ENCODE assay signal across 8 cellular contexts in the genomic region with DNA sequence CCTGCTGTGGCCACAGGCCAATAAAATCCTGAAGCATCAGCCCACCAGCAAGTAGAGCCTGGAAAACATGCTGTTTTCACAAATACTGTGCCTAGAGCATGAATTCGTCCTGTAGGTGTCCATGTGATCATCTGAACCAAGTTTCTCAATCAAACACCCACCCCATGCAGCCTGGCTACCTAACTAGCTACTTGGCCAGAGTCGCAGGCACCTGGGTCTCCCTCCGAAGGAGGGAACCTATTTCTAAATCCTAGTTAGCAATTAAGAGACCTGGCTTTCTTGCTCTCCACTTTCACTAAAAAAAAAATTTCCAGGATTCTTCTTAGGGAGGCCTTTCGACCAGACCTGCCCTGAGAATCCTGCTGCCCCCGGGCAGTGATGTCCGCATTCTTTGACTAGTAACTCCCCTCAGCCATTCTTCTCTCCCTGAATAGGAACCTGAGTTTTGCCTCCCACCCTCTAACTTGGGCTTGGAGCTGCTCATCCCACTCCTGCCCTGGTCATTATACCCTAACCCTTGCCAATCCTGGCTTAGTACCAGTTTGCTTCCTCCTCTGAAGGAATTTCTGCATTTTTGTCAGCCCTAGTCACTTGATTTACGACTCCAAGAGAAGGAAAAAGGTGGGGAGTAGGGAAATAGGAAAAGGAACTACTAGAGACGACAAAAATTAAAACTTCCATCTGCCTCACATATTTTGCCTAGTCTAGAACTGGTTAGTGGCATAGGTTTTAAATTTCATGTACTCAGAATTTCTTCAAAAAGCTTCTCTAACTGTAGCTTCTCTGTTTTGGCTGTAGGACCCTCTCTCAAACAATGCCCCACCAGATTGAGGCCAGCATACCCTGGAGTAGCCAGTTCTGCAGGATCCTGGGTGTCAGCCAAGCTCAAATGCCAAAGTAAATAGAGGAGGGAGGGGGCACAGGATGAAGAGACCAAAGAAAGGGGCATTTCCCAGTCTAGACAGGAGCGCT. TPM values are rescaled to one million over a fixed set of nuclear protein-coding genes. Genes with fewer than 3 reads are reported as not detected.
A peak's percentile ranks its signal among the peaks of the same experiment; 100 is the strongest.
DNase-seq lines count a peak whose midpoint lies in the region; ATAC-seq and TF ChIP-seq lines count a peak whose summit lies in the region.

No MANE protein-coding gene starts in this region.

- H3K4me3 ChIP-seq in right lobe of liver (no peak overlapping the region), uterus (no peak overlapping the region)

- TF ChIP-seq CTCF in right lobe of liver (IDR thresholded peaks at IDR 0.05), result no peak
- no peak for TF ChIP-seq CTCF in uterus (IDR thresholded peaks at IDR 0.05)

- WGBS in right lobe of liver (ENCODE audit: insufficient coverage, low coverage, low lambda C conversion rate, missing lambda C conversion rate), result 57% methylated on average over 6 of the region's 9 CpGs

- peak overlapping the region; percentile 18 for H3K27ac Mint-ChIP-seq in activated naive CD8-positive, alpha-beta T cell

- H3K9me3 ChIP-seq in right lobe of liver, result no peaks in the 10 kb centered on the region
- no peaks in the 10 kb centered on the region for H3K9me3 ChIP-seq in uterus

- no peak for TF ChIP-seq POLR2A in right lobe of liver (IDR thresholded peaks at IDR 0.05)
- TF ChIP-seq POLR2A in uterus (IDR thresholded peaks at IDR 0.05), result no peak

- no peaks in the 10 kb centered on the region for H3K9me3 Mint-ChIP-seq in activated naive CD8-positive, alpha-beta T cell (ENCODE audit: low read depth)

- H3K4me1 Mint-ChIP-seq in activated naive CD8-positive, alpha-beta T cell (ENCODE audit: low read depth), result peaks cover 35% of the 10 kb centered on the region

- H3K27me3 ChIP-seq in right lobe of liver (no peaks in the 10 kb centered on the region), uterus (no peaks in the 10 kb centered on the region)

- H3K36me3 Mint-ChIP-seq in activated naive CD8-positive, alpha-beta T cell, result peaks cover 3% of the 10 kb centered on the region

- ATAC-seq in Right ventricle myocardium superior (ENCODE audit: poor library complexity) (peak; percentile 39), Right ventricle myocardium inferior (no peak), right lobe of liver (peak; percentile 72 to 91 (median 83)), HG03196 (IDR thresholded peaks at IDR 0.05; ENCODE audit: unreplicated experiment) (no peak), esophagus mucosa (no peak)

- intact Hi-C loops in Right ventricle myocardium superior (cut with DNase I), result no loop called here
- intact Hi-C loops in Right ventricle myocardium inferior (cut with DNase I), result no loop called here
- intact Hi-C loops in right lobe of liver (cut with DNase I), result no loop called here
- intact Hi-C loops in uterus (cut with DNase I; ENCODE audit: low total_unique reads), result no loop called here

- DNase-seq in Right ventricle myocardium superior (no peak), Right ventricle myocardium inferior (ENCODE audit: missing footprints) (no peak), right lobe of liver (peak in 1 of 3 donors; percentile 64), uterus (no peak), SKM-1 (lab: John Stamatoyannopoulos, UW; ENCODE audit: unreplicated experiment) (no peak)

- peaks cover 0 to 12% (median 3%) of the 10 kb centered on the region in 4 donors for H3K4me1 ChIP-seq in right lobe of liver
- H3K4me1 ChIP-seq in uterus, result peaks cover 0 to 6% of the 10 kb centered on the region in 2 donors

- no peak overlapping the region for H3K27ac ChIP-seq in right lobe of liver
- peak overlapping the region; percentile 78 to 91 for H3K27ac ChIP-seq in uterus

- H3K4me3 Mint-ChIP-seq in activated naive CD8-positive, alpha-beta T cell, result peak overlapping the region; percentile 14

- H3K36me3 ChIP-seq in right lobe of liver, result no peaks in the 10 kb centered on the region
- no peaks in the 10 kb centered on the region for H3K36me3 ChIP-seq in uterus

- H3K27me3 Mint-ChIP-seq in activated naive CD8-positive, alpha-beta T cell, result no peaks in the 10 kb centered on the region

RNA-seq across cellular contexts. Expression of a gene that starts 25.4 kb away (rescaled TPM):
- total RNA-seq in Right ventricle myocardium superior (25.7 TPM), Right ventricle myocardium inferior (30.9 TPM), right lobe of liver (10 to 100 TPM; 25.4 to 46.4 (median 36.0) TPM), uterus (100 to 1,000 TPM in 1 of 4 donors, 10 to 100 TPM in 3; 56.6 to 131 (median 70.7) TPM), esophagus mucosa (37.0 TPM)

Comparison
In these comparisons a context has a peak if more than half of its experiments do, and no peak if none do; other contexts are left out.
1. ATAC-seq: peak in Right ventricle myocardium superior (single experiment) and right lobe of liver (4 of 4); none in Right ventricle myocardium inferior (single experiment), HG03196 (single experiment) and esophagus mucosa (single experiment).
2. H3K27ac ChIP-seq: peak in uterus (2 of 2); none in right lobe of liver (0 of 3).